Comparison of ENCODE assay signal across 18 cellular contexts in the genomic region with DNA sequence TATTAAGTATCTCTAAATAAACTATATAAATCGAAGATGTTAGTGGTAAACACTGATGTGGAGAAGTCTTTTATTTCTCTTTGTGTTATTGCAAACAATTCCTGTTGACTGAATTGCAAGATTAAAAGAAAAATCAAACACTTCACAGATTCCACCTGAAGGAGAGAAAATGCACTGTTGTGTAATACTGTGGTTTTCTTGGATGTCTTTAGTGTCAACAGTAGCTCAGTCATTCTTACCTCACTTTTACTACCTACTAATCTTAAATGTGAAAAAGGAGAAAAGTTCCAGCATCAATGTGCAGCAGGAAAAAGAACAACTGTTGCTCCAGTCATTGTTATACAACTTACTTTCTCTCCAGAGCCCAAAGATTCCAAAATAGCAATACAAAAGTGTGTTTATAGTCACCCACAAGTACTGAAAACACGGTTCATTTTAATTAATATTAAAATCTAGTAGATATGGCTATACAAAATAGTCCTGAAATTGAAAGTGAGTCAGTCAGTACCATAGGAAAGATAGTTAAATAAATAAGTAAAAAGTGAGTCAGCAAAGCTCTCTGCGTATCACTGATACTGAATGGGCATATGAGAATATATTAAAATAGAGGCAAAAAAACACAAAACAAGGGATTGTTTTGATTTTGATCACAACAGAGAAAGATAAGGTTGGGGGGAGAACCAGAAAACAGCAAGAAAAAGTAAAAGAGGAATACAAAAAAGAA.
DNase-seq lines count a peak whose midpoint lies in the region; ATAC-seq and TF ChIP-seq lines count a peak whose summit lies in the region.
"Had no signal": no experiment of that assay in that cellular context is flagged by ENCODE, and none has a peak within 500 bp of the region (broad histone marks: within the 10 kb centered on the region; RNA-seq: fewer than 3 reads in every experiment).

No MANE protein-coding gene starts in this region.

- H3K14ac ChIP-seq in IMR-90 (replicated peaks; ENCODE audit: low read depth, low read length): 0 out of 2 replicates have a peak overlapping the region, but pooled peaks have one; percentile 2

- H3K9me3 ChIP-seq in IMR-90 (ENCODE audit: control insufficient read depth, insufficient read depth, low read length) (no peaks in the 10 kb centered on the region), tibial artery (no peaks in the 10 kb centered on the region)
- H3K9me3 ChIP-seq: colonic mucosa, esophagus muscularis mucosa, lower lobe of right lung, SJCRH30 had no signal

- H3K4me3 ChIP-seq in IMR-90 (ENCODE audit: insufficient read depth, low read depth, low read length) (no peak overlapping the region), brain microvascular endothelial cell (ENCODE audit: low read depth, low read length) (no peak overlapping the region), tibial artery (no peak overlapping the region)
- H3K4me3 ChIP-seq: colonic mucosa, esophagus muscularis mucosa, lower lobe of right lung, SJCRH30 had no signal

- no peak overlapping the region for H4K91ac ChIP-seq in IMR-90 (ENCODE audit: insufficient read depth, low read depth, low read length)

- H3K27ac ChIP-seq in IMR-90 (ENCODE audit: insufficient read depth, low read length): no peak overlapping the region
- H3K27ac ChIP-seq in brain microvascular endothelial cell: no peak overlapping the region
- no peak overlapping the region for H3K27ac ChIP-seq in tibial artery
- H3K27ac ChIP-seq: colonic mucosa, esophagus muscularis mucosa, lower lobe of right lung, SJCRH30 had no signal

- H4K5ac ChIP-seq in IMR-90 (ENCODE audit: low read depth, low read length): no peak overlapping the region

- peak overlapping the region; percentile 14 for H3K27ac Mint-ChIP-seq in T-helper 2 cell treated with Interferon-gamma antibody and Interleukin-4, amounts not matched to agents 5 μg/mL and 100 μg/mL, for 36 hours
- no peak overlapping the region for H3K27ac Mint-ChIP-seq in stimulated activated naive B cell treated with anti-CD40 and anti-IgM and Interleukin-4, amounts not matched to agents 10 μg/mL and 1 μg/mL and 100 μg/mL, for 72 hours
- H3K27ac Mint-ChIP-seq: natural killer cell treated with Interleukin-12 subunit alpha and Interleukin-12 subunit beta and Interleukin-15 and Interleukin-18, amount 100 ng/mL, for 72 hours; type B pancreatic cell had no signal

- no peaks in the 10 kb centered on the region for H3K4me1 Mint-ChIP-seq in T-helper 2 cell treated with Interferon-gamma antibody and Interleukin-4, amounts not matched to agents 5 μg/mL and 100 μg/mL, for 36 hours (ENCODE audit: low read depth)
- H3K4me1 Mint-ChIP-seq in stimulated activated naive B cell treated with anti-CD40 and anti-IgM and Interleukin-4, amounts not matched to agents 10 μg/mL and 1 μg/mL and 100 μg/mL, for 72 hours: no peaks in the 10 kb centered on the region

- TF ChIP-seq CTCF in IMR-90 (conservative IDR thresholded peaks at IDR 0.05; ENCODE audit: low read depth, low read length) (no peak), brain microvascular endothelial cell (IDR thresholded peaks at IDR 0.05; ENCODE audit: low read depth, low read length, missing control alignments) (no peak), tibial artery (IDR thresholded peaks at IDR 0.05) (no peak)

- H3K9me1 ChIP-seq in IMR-90 (ENCODE audit: insufficient read depth, low read length): peaks cover 3% of the 10 kb centered on the region; the same call in 1 of the 2 replicates

- H3K9me3 Mint-ChIP-seq in T-helper 2 cell treated with Interferon-gamma antibody and Interleukin-4, amounts not matched to agents 5 μg/mL and 100 μg/mL, for 36 hours: no peaks in the 10 kb centered on the region
- no peaks in the 10 kb centered on the region for H3K9me3 Mint-ChIP-seq in stimulated activated naive B cell treated with anti-CD40 and anti-IgM and Interleukin-4, amounts not matched to agents 10 μg/mL and 1 μg/mL and 100 μg/mL, for 72 hours
- H3K9me3 Mint-ChIP-seq: natural killer cell treated with Interleukin-12 subunit alpha and Interleukin-12 subunit beta and Interleukin-15 and Interleukin-18, amount 100 ng/mL, for 72 hours; type B pancreatic cell had no signal

- no peak overlapping the region for H2AFZ ChIP-seq in IMR-90 (replicated peaks; ENCODE audit: low read length, poor library complexity)

- intact Hi-C loops in IMR-90 (cut with micrococcal nuclease) (loop anchor here (5.0 kb wide), 1 partner anchor 147 kb away; no protein-coding TSS in a partner anchor), tibial artery (cut with DNase I; ENCODE audit: low total_unique reads) (no loop called here)

- H2AK5ac ChIP-seq in IMR-90 (ENCODE audit: low read depth, low read length): no peak overlapping the region

- peaks cover 25% of the 10 kb centered on the region for H3K36me3 Mint-ChIP-seq in T-helper 2 cell treated with Interferon-gamma antibody and Interleukin-4, amounts not matched to agents 5 μg/mL and 100 μg/mL, for 36 hours (ENCODE audit: low read depth)
- H3K36me3 Mint-ChIP-seq in stimulated activated naive B cell treated with anti-CD40 and anti-IgM and Interleukin-4, amounts not matched to agents 10 μg/mL and 1 μg/mL and 100 μg/mL, for 72 hours: peaks cover 20 to 31% of the 10 kb centered on the region in 2 donors

- no peak overlapping the region for H2BK20ac ChIP-seq in IMR-90 (ENCODE audit: low read depth, low read length)

- peaks cover 0 to 10% of the 10 kb centered on the region in 2 experiments; a peak in 2 of 4 replicates for H3K79me1 ChIP-seq in IMR-90 (ENCODE audit: low read depth in 1 of 2, low read length in 2 of 2)

- TF ChIP-seq RAD21 in IMR-90 (IDR thresholded peaks at IDR 0.05; ENCODE audit: low read length): no peak

- no peak overlapping the region for H2BK5ac ChIP-seq in IMR-90 (ENCODE audit: low read depth, low read length, poor library complexity, severe bottlenecking)

- dilution Hi-C loops in IMR-90 (cut with HindIII; ENCODE audit: low sequenced_read_pairs, unreplicated experiment): no loop called here

- H3K56ac ChIP-seq in IMR-90 (ENCODE audit: extremely low read depth, insufficient read depth, low read length): no peak overlapping the region

- no peak overlapping the region for H2AK9ac ChIP-seq in IMR-90 (replicated peaks; ENCODE audit: low read depth, low read length, poor library complexity)

- peak overlapping the region; percentile 69 for H3K4me2 ChIP-seq in IMR-90 (ENCODE audit: low read depth, low read length)

- H4K20me1 ChIP-seq in IMR-90 (ENCODE audit: insufficient read depth, low read length): peaks cover 16% of the 10 kb centered on the region; the same call in 1 of the 2 replicates

- POLR2A ChIA-PET in IMR-90 (lab: Charles Lee; ENCODE audit: unreplicated experiment): no interaction called here

- no TSS peak for BruUV-seq in IMR-90 (replicated peaks; lab: Mats Ljungman, UMichigan)

- H3K4ac ChIP-seq in IMR-90 (ENCODE audit: low read depth, low read length): no peak overlapping the region

- H4K8ac ChIP-seq in IMR-90 (ENCODE audit: low read depth in 2 of 2, low read length in 2 of 2): no peak overlapping the region

- peaks cover 4% of the 10 kb centered on the region; the same call in 1 of the 2 replicates for H3K4me1 ChIP-seq in IMR-90 (ENCODE audit: control insufficient read depth, insufficient read depth, low read length)
- no peaks in the 10 kb centered on the region for H3K4me1 ChIP-seq in tibial artery
- H3K4me1 ChIP-seq: colonic mucosa, esophagus muscularis mucosa, lower lobe of right lung, SJCRH30 had no signal

- H2BK15ac ChIP-seq in IMR-90 (ENCODE audit: low read depth, low read length): no peak overlapping the region

- H3K27me3 Mint-ChIP-seq in T-helper 2 cell treated with Interferon-gamma antibody and Interleukin-4, amounts not matched to agents 5 μg/mL and 100 μg/mL, for 36 hours (ENCODE audit: low read depth): no peaks in the 10 kb centered on the region
- H3K27me3 Mint-ChIP-seq in stimulated activated naive B cell treated with anti-CD40 and anti-IgM and Interleukin-4, amounts not matched to agents 10 μg/mL and 1 μg/mL and 100 μg/mL, for 72 hours: no peaks in the 10 kb centered on the region
- H3K27me3 Mint-ChIP-seq: activated naive CD8-positive, alpha-beta T cell; natural killer cell treated with Interleukin-12 subunit alpha and Interleukin-12 subunit beta and Interleukin-15 and Interleukin-18, amount 100 ng/mL, for 72 hours; type B pancreatic cell had no signal

- in situ Hi-C loops in IMR-90 (cut with MboI; ENCODE audit: low sequenced_read_pairs): no loop called here
- in situ Hi-C loops in brain microvascular endothelial cell (cut with HindIII; ENCODE audit: low pct_ligation_motif_present, low sequenced_read_pairs): no loop called here

- no peak overlapping the region for H3K4me3 Mint-ChIP-seq in T-helper 2 cell treated with Interferon-gamma antibody and Interleukin-4, amounts not matched to agents 5 μg/mL and 100 μg/mL, for 36 hours
- H3K4me3 Mint-ChIP-seq in stimulated activated naive B cell treated with anti-CD40 and anti-IgM and Interleukin-4, amounts not matched to agents 10 μg/mL and 1 μg/mL and 100 μg/mL, for 72 hours: no peak overlapping the region
- H3K4me3 Mint-ChIP-seq: activated naive CD8-positive, alpha-beta T cell; natural killer cell treated with Interleukin-12 subunit alpha and Interleukin-12 subunit beta and Interleukin-15 and Interleukin-18, amount 100 ng/mL, for 72 hours; type B pancreatic cell had no signal

- H3K36me3 ChIP-seq in IMR-90 (ENCODE audit: control insufficient read depth, insufficient read depth, low read length): peaks cover 21% of the 10 kb centered on the region
- H3K36me3 ChIP-seq in brain microvascular endothelial cell (replicated peaks): peaks cover 10% of the 10 kb centered on the region
- peaks cover 18 to 46% (median 38%) of the 10 kb centered on the region in 3 donors for H3K36me3 ChIP-seq in tibial artery
- H3K36me3 ChIP-seq: colonic mucosa had no signal

- DNase-seq in T-helper 2 cell treated with Interferon-gamma antibody and Interleukin-4, amounts not matched to agents 5 μg/mL and 100 μg/mL, for 36 hours (ENCODE audit: low spot score): no peak
- no peak for DNase-seq in T-helper 2 cell
- peak; percentile 66 for DNase-seq in IMR-90
- peak; percentile 9 for DNase-seq in brain microvascular endothelial cell
- peak; percentile 16 for DNase-seq in kidney tubule cell (ENCODE audit: low spot score)
- DNase-seq in tibial artery: no peak
- no peak for DNase-seq in stimulated activated naive B cell treated with anti-CD40 and anti-IgM and Interleukin-4, amounts not matched to agents 10 μg/mL and 1 μg/mL and 100 μg/mL, for 72 hours
- DNase-seq: 8988T, colonic mucosa, GDM1, lower lobe of right lung, NCI-H1048, SJCRH30 had no signal

- H3K18ac ChIP-seq in IMR-90 (ENCODE audit: low read depth, low read length): no peak overlapping the region

- ATAC-seq in IMR-90 (ENCODE audit: low read depth): peak; percentile 99
- ATAC-seq in GM19328 (IDR thresholded peaks at IDR 0.05; ENCODE audit: unreplicated experiment): no peak
- no peak for ATAC-seq in stimulated activated naive B cell treated with anti-CD40 and anti-IgM and Interleukin-4, amounts not matched to agents 10 μg/mL and 1 μg/mL and 100 μg/mL, for 72 hours (replicated peaks)
- ATAC-seq: natural killer cell treated with Interleukin-12 subunit alpha and Interleukin-12 subunit beta and Interleukin-15 and Interleukin-18, amount 100 ng/mL, for 72 hours had no signal

- CTCF ChIA-PET in IMR-90 (lab: Yijun Ruan, JAX): interaction anchor here (0.9 kb wide), 1 partner anchor 20 kb away, joined by 4 read pairs; no protein-coding TSS in a partner anchor

- no peak overlapping the region for H2BK120ac ChIP-seq in IMR-90 (ENCODE audit: low read depth, low read length)

- H3K23ac ChIP-seq in IMR-90 (ENCODE audit: low read depth, low read length): no peak overlapping the region

- H3K27me3 ChIP-seq in IMR-90 (ENCODE audit: control insufficient read depth, insufficient read depth, low read length) (no peaks in the 10 kb centered on the region), brain microvascular endothelial cell (replicated peaks) (no peaks in the 10 kb centered on the region), tibial artery (no peaks in the 10 kb centered on the region)
- H3K27me3 ChIP-seq: colonic mucosa, esophagus muscularis mucosa, SJCRH30 had no signal

- no peak overlapping the region for H3K9ac ChIP-seq in IMR-90 (ENCODE audit: low read depth, low read length)

- no peak for TF ChIP-seq POLR2A in IMR-90 (IDR thresholded peaks at IDR 0.05; ENCODE audit: low read depth, low read length)

- no CpG with 5 or more reads among the region's 3 CpGs for WGBS in IMR-90 (ENCODE audit: extremely low coverage in 2 of 2, insufficient read length in 1 of 2), 2 experiments

Comparison
In these comparisons a context has a peak if more than half of its experiments do, and no peak if none do; other contexts are left out.
1. DNase-seq: peak in IMR-90 (single experiment), brain microvascular endothelial cell (single experiment) and kidney tubule cell (single experiment); none in T-helper 2 cell treated with Interferon-gamma antibody and Interleukin-4, amounts not matched to agents 5 μg/mL and 100 μg/mL, for 36 hours (single experiment), T-helper 2 cell (0 of 5), tibial artery (0 of 2) and stimulated activated naive B cell treated with anti-CD40 and anti-IgM and Interleukin-4, amounts not matched to agents 10 μg/mL and 1 μg/mL and 100 μg/mL, for 72 hours (single experiment).